Comparison of ENCODE assay signal across 8 cellular contexts in the genomic region with DNA sequence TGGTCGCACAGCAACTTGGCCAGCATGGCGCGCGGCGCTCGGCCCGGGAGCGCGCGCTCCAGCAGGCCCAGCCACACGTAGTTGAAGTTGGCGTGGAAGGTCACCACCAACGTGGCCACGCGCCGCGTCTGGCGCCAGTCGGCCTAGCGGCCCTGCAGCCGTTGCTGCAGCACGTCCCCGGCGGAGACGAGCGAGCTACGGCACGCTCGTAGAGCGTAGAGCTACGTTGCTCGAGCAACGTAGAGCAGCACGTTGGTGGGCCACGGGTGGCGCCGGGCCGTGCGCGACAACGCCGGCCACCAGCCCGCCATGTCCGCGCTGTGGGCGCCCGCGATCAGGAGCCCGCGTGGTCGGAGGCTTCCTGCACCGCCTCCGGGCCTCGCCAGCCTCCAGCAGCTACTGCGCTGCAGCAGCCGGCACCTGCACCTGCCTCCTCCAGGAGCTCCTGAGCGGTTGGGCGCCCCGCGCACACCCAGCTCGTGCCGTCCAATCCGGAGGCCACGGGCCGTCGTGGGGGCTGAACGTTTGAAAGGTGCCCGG. TPM values are rescaled to one million over a fixed set of nuclear protein-coding genes. Genes with fewer than 3 reads are reported as not detected.
A peak's percentile ranks its signal among the peaks of the same experiment; 100 is the strongest.
DNase-seq lines count a peak whose midpoint lies in the region; ATAC-seq and TF ChIP-seq lines count a peak whose summit lies in the region.

No MANE protein-coding gene starts in this region.

- peak; percentile 51 for DNase-seq in A673 (ENCODE audit: low spot score)
- DNase-seq in HuH-7 (ENCODE audit: low spot score) = peak; percentile 65
- DNase-seq in SW480 (ENCODE audit: low spot score) = peak; percentile 66
- peak; percentile 52 for DNase-seq in activated naive CD8-positive, alpha-beta T cell treated with anti-CD3 and anti-CD28 coated beads, Interleukin-2, amount 50 U/mL, for 16 hours (ENCODE audit: low read depth, low spot score)
- peak; percentile 76 to 83 for DNase-seq in left colon
- DNase-seq in stimulated activated CD4-positive, alpha-beta T cell treated with anti-CD3 and anti-CD28 coated beads, TNF-alpha, amount 100 ng/mL, for 48 hours (ENCODE audit: low read depth in 3 of 3) = peak; percentile 44 to 64 (median 60)
- DNase-seq in MV-4-11 (lab: John Stamatoyannopoulos, UW) = no peak
- no peak for DNase-seq in middle frontal gyrus (ENCODE audit: extremely low spot score, low spot score)

- no peaks in the 10 kb centered on the region for H3K4me1 ChIP-seq in A673 (ENCODE audit: insufficient read depth, low read length, poor library complexity, severe bottlenecking)

- H3K27me3 ChIP-seq in A673 (replicated peaks; ENCODE audit: insufficient read depth, low read depth, low read length, poor library complexity) = no peaks in the 10 kb centered on the region

- H3K36me3 ChIP-seq in A673 (ENCODE audit: insufficient read depth, low read length, poor library complexity, severe bottlenecking) = no peaks in the 10 kb centered on the region

- H3K27ac ChIP-seq in A673 (ENCODE audit: low read depth, low read length, poor library complexity, severe bottlenecking) = peak overlapping the region; percentile 47

- POLR2A ChIA-PET in A673 (lab: Charles Lee; ENCODE audit: low non-redundant PET) = no interaction called here

- TF ChIP-seq CTCF in A673 (conservative IDR thresholded peaks at IDR 0.05; ENCODE audit: low read depth, low read length) = no peak

- no peaks in the 10 kb centered on the region for H3K9me3 ChIP-seq in A673 (ENCODE audit: low read depth, low read length, poor library complexity, severe bottlenecking)

- CTCF ChIA-PET in A673 (lab: Charles Lee) = no interaction called here

- ATAC-seq in left colon = peak; percentile 94

- H3K4me3 ChIP-seq in A673 (ENCODE audit: low read depth, low read length, poor library complexity, severe bottlenecking) = peak overlapping the region; percentile 49

- BruUV-seq in A673 (replicated peaks; lab: Mats Ljungman, UMichigan) = no TSS peak

- intact Hi-C loops in A673 (cut with micrococcal nuclease; ENCODE audit: unreplicated experiment) (no loop called here), left colon (cut with DNase I, micrococcal nuclease) (no loop called here)

RNA-seq across cellular contexts. Expression of a gene that starts 13.4 kb away (rescaled TPM):
- total RNA-seq in A673 (2021) (8.9 and 10.8 TPM in 2 replicates), left colon (100 to 1,000 TPM; 115 to 135 TPM)

RNA-seq across cellular contexts. Expression of a gene that starts 14.6 kb away (rescaled TPM):
- total RNA-seq in A673 (2021) (not detected in 2 replicates), left colon (1 to 10 TPM; 1.6 to 5.7 TPM)

RNA-seq across cellular contexts. Expression of a gene that starts 26.4 kb away (rescaled TPM):
- total RNA-seq in A673 (2021) (1.6 and 2.7 TPM in 2 replicates), left colon (10 to 100 TPM; 26.9 to 30.6 TPM)

Comparison
In these comparisons a context has a peak if more than half of its experiments do, and no peak if none do; other contexts are left out.
1. DNase-seq: peak in A673 (single experiment), HuH-7 (single experiment), SW480 (single experiment), activated naive CD8-positive, alpha-beta T cell treated with anti-CD3 and anti-CD28 coated beads, Interleukin-2, amount 50 U/mL, for 16 hours (single experiment), left colon (2 of 2) and stimulated activated CD4-positive, alpha-beta T cell treated with anti-CD3 and anti-CD28 coated beads, TNF-alpha, amount 100 ng/mL, for 48 hours (3 of 3); none in MV-4-11 (single experiment) and middle frontal gyrus (single experiment).